ENCODE assay signal across 20 cellular contexts in the genomic region with DNA sequence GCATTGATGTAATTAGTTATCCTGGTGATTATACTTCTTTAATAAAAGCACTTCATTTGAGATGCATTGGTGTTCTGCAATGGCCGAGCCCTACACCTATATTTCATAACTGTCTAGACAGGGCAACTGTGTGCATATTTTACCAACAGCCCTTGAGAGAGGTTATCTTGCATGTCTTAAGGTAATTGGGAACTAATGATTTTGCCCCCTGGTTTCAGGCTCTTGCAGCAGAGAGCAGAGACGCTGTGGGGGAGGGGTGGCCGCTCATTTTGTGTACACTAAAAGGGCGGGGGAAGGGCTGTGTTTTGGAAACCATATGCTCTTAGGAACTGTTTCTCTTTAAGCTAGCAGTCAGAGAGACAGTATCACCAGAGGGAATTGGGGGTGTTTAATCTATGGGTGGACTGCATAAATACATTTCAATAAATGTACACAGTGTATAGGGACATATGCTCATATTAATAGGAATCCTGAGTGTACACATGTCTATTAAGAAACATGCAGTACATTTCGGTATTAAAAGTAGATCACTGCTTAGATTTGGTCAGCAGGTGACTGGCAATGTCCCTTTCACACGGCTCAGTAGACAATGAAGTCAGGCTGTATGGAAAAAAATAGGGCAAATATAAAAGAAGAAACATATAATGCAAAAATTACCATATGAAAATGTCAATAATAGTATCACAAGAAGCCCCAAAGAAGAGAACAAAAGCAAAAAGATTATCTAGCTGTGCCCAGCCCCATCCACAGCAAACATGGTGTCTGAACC.
DNase-seq lines count a peak whose midpoint lies in the region; ATAC-seq and TF ChIP-seq lines count a peak whose summit lies in the region.
"Had no signal": no experiment of that assay in that cellular context is flagged by ENCODE, and none has a peak within 500 bp of the region (broad histone marks: within the 10 kb centered on the region; RNA-seq: fewer than 3 reads in every experiment).

No MANE protein-coding gene starts in this region.

- no peaks in the 10 kb centered on the region for H3K79me2 ChIP-seq in mesendoderm (ENCODE audit: control insufficient read depth, insufficient read depth, low read length)

- no peak overlapping the region for H3K23ac ChIP-seq in mesendoderm (ENCODE audit: low read length)

- H4K5ac ChIP-seq in mesendoderm (ENCODE audit: low read length) = no peak overlapping the region

- peak overlapping the region; percentile 36 for H2BK120ac ChIP-seq in mesendoderm (ENCODE audit: low read depth, low read length)

- H3K4me2 ChIP-seq in mesendoderm (ENCODE audit: low read length) = no peak overlapping the region

- ATAC-seq in upper lobe of left lung (ENCODE audit: low FRiP score in 2 of 2) = no peak

- no peak overlapping the region for H3K4ac ChIP-seq in mesendoderm (ENCODE audit: low read depth, low read length)

- H3K56ac ChIP-seq in mesendoderm (ENCODE audit: low read length) = no peak overlapping the region

- H3K9ac ChIP-seq in mesendoderm (ENCODE audit: low read length) = no peak overlapping the region

- no peak overlapping the region for H4K8ac ChIP-seq in mesendoderm (ENCODE audit: low read depth, low read length)

- no peak for TF ChIP-seq POLR2A in upper lobe of left lung (IDR thresholded peaks at IDR 0.05)

- H3K36me3 ChIP-seq in BE2C (no peaks in the 10 kb centered on the region), HAP-1 (replicated peaks) (no peaks in the 10 kb centered on the region), mesendoderm (ENCODE audit: control insufficient read depth, insufficient read depth, low read length) (no peaks in the 10 kb centered on the region), upper lobe of left lung (no peaks in the 10 kb centered on the region)
- H3K36me3 ChIP-seq: esophagus muscularis mucosa, ovary, vagina had no signal

- no peak overlapping the region for H2AK5ac ChIP-seq in mesendoderm (ENCODE audit: low read length)

- H3K4me3 ChIP-seq in BE2C (ENCODE audit: low read depth, low read length) (no peak overlapping the region), HAP-1 (no peak overlapping the region), mesendoderm (ENCODE audit: low read length) (no peak overlapping the region), upper lobe of left lung (no peak overlapping the region)
- H3K4me3 ChIP-seq: esophagus muscularis mucosa, ovary, vagina had no signal

- H2BK15ac ChIP-seq in mesendoderm (replicated peaks; ENCODE audit: low read depth) = no peak overlapping the region

- no peak overlapping the region for H3K18ac ChIP-seq in mesendoderm (ENCODE audit: low read length)

- TF ChIP-seq EP300 in upper lobe of left lung (IDR thresholded peaks at IDR 0.05) = no peak

- no peaks in the 10 kb centered on the region for H3K79me1 ChIP-seq in mesendoderm (ENCODE audit: low read length)

- no peaks in the 10 kb centered on the region for H3K9me3 ChIP-seq in BE2C
- no peaks in the 10 kb centered on the region for H3K9me3 ChIP-seq in HAP-1
- no peaks in the 10 kb centered on the region for H3K9me3 ChIP-seq in upper lobe of left lung
- H3K9me3 ChIP-seq: esophagus muscularis mucosa, ovary, vagina had no signal

- H3K27ac ChIP-seq in mesendoderm (ENCODE audit: low read depth, low read length) (no peak overlapping the region), upper lobe of left lung (no peak overlapping the region)
- H3K27ac ChIP-seq: ovary, vagina had no signal

- H3K4me1 ChIP-seq in BE2C (no peaks in the 10 kb centered on the region), HAP-1 (peaks cover 41% of the 10 kb centered on the region), mesendoderm (ENCODE audit: control insufficient read depth, low read depth, low read length) (peaks cover 3% of the 10 kb centered on the region), upper lobe of left lung (no peaks in the 10 kb centered on the region)
- H3K4me1 ChIP-seq: vagina had no signal

- whole genome bisulfite sequencing in mesendoderm (ENCODE audit: extremely low coverage, insufficient coverage, low lambda C conversion rate) = no CpG with 5 or more reads among the region's 6 CpGs
- WGBS in upper lobe of left lung, 2 donors = 76 to 78% methylated on average over 6 of the region's 6 CpGs

- DNase-seq in BE2C = peak; percentile 14
- peak; percentile 51 to 71 for DNase-seq in HAP-1 (ENCODE audit: low spot score in 2 of 2)
- peak; percentile 39 for DNase-seq in RPMI8226
- no peak for DNase-seq in mesendoderm
- no peak for DNase-seq in A172 (ENCODE audit: low spot score)
- no peak for DNase-seq in upper lobe of left lung
- no peak for DNase-seq in NCI-H345 treated with DMSO at 0.1 percent for 48 hours (lab: John Stamatoyannopoulos, UW; ENCODE audit: unreplicated experiment)
- DNase-seq in D341Med (ENCODE audit: low spot score) = no peak
- DNase-seq: activated CD4-positive, alpha-beta T cell treated with anti-CD3 and anti-CD28 coated beads for 1 hour; effector CD4-positive, alpha-beta T cell; HCEC 1CT; KBM-7; left ventricle myocardium superior; ovary; SHP77 treated with DMSO at 0.1 percent for 48 hours; small intestine; stimulated activated CD4-positive, alpha-beta T cell treated with anti-CD3 and anti-CD28 coated beads, Interleukin-4, amount 100 ng/mL, for 1 hour; T-helper 2 cell had no signal

- no peak for TF ChIP-seq CTCF in BE2C (IDR thresholded peaks at IDR 0.05; ENCODE audit: low read depth, low read length)
- TF ChIP-seq CTCF in upper lobe of left lung (IDR thresholded peaks at IDR 0.05) = no peak

- H2BK5ac ChIP-seq in mesendoderm (ENCODE audit: low read length) = no peak overlapping the region

- H3K27me3 ChIP-seq in BE2C (no peaks in the 10 kb centered on the region), HAP-1 (ENCODE audit: low read depth) (no peaks in the 10 kb centered on the region), mesendoderm (ENCODE audit: insufficient read depth, low read length, poor library complexity) (no peaks in the 10 kb centered on the region), upper lobe of left lung (no peaks in the 10 kb centered on the region)
- H3K27me3 ChIP-seq: esophagus muscularis mucosa, ovary, vagina had no signal

- in situ Hi-C loops in HAP-1 (cut with MboI; ENCODE audit: low sequenced_read_pairs) = no loop called here

Comparison
In these comparisons a context has a peak if more than half of its experiments do, and no peak if none do; other contexts are left out.
1. DNase-seq: peak in BE2C (single experiment), HAP-1 (2 of 2) and RPMI8226 (single experiment); none in mesendoderm (single experiment), A172 (single experiment), upper lobe of left lung (0 of 2), NCI-H345 treated with DMSO at 0.1 percent for 48 hours (single experiment) and D341Med (single experiment).